ENCODE assay signal across 10 cellular contexts in genomic region chr5:148746826-148747535, GRCh38.
DNase-seq lines count a peak whose midpoint lies in the region; ATAC-seq and TF ChIP-seq lines count a peak whose summit lies in the region.
"Had no signal": no experiment of that assay in that cellular context is flagged by ENCODE, and none has a peak within 500 bp of the region (broad histone marks: within the 10 kb centered on the region; RNA-seq: fewer than 3 reads in every experiment).

No MANE protein-coding gene starts in this region.

- H3K4me3 ChIP-seq in foreskin fibroblast (ENCODE audit: low read depth in 1 of 2, low read length in 2 of 2), result no peak overlapping the region

- no peaks in the 10 kb centered on the region for H3K27me3 ChIP-seq in foreskin keratinocyte

- DNase-seq in HT1080 (ENCODE audit: low read depth) (peak; percentile 13), foreskin keratinocyte (peak in 1 of 2 donors; percentile 39), NCI-H748 treated with DMSO at 0.1 percent for 48 hours (lab: John Stamatoyannopoulos, UW) (no peak), foreskin fibroblast (no peak), NCI-H2227 treated with DMSO at 0.1 percent for 48 hours (lab: John Stamatoyannopoulos, UW) (no peak)
- DNase-seq in activated CD4-positive, alpha-beta T cell treated with anti-CD3 and anti-CD28 coated beads for 1 hour, result no peak
- DNase-seq: NCI-H1092 treated with DMSO at 0.1 percent for 48 hours; stimulated activated CD4-positive, alpha-beta T cell treated with anti-CD3 and anti-CD28 coated beads, Interleukin-1b, Interleukin-23, amount 100 ng/mL, for 48 hours had no signal

- peak overlapping the region; percentile 6 for H3K27ac ChIP-seq in foreskin keratinocyte

- peaks cover 10% of the 10 kb centered on the region for H3K4me1 ChIP-seq in foreskin keratinocyte

- ATAC-seq in GM18858 (IDR thresholded peaks at IDR 0.05; ENCODE audit: unreplicated experiment) (peak; percentile 77), HG02571 (IDR thresholded peaks at IDR 0.05; ENCODE audit: unreplicated experiment) (peak; percentile 71), foreskin keratinocyte (no peak)

- no peak for TF ChIP-seq CTCF in foreskin keratinocyte (conservative IDR thresholded peaks at IDR 0.05)
- no peak for TF ChIP-seq CTCF in foreskin fibroblast (IDR thresholded peaks at IDR 0.05; ENCODE audit: low read depth, low read length)
